ENCODE assay signal across 26 cellular contexts in the genomic region with DNA sequence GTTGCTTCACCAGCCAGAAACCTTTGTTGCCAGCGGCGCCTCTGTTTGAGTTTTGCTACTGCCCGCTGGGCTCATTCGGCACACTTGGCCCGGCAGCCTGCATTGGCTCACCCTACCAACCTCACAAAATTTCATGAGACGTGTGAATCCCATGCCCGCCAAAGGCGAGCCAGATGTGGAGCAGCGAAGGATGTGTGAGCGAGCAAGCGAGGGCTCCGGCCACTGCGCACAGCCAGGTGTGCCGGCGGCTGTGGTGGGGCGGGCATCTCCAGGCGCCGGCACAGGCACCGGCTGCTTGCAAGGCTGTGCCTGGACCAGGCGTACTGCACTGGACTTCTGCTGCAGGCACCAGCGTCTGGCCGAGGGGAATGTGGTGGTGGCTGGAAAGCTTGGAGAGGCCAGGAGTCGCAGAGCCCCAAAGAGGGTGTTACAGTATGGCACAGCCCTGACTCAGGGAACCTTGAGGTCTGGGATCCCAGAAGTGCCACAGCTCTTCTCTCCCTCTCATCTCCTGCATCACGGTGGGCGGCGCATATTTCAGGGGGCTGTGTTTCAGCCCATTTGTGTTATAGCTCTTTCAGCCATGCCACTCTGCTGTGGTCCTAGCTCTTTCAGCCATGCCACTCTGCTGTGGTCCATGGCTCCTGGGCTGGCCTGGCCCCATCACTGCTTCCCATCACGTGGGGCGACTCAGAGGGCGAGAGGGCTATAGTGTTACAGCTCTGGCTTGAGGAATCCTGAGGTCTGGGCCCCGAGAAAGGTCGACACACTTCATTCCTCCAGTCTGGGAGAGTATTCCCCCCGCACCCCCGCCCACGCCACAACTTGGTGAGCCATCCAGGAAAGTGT.
"Had no signal": no experiment of that assay in that cellular context is flagged by ENCODE, and none has a peak within 500 bp of the region (broad histone marks: within the 10 kb centered on the region; RNA-seq: fewer than 3 reads in every experiment).

No MANE protein-coding gene starts in this region.

- ATAC-seq: foreskin keratinocyte, left lung had no signal

- H3K27ac ChIP-seq: breast epithelium, esophagus muscularis mucosa, foreskin keratinocyte, left lung, ovary, prostate gland, suprapubic skin, tibial artery had no signal

- DNase-seq: activated CD4-positive, alpha-beta memory T cell treated with anti-CD3 and anti-CD28 coated beads, Interleukin-2, amount 10 ng/mL, durations not matched to agents 7 days and 5 days; activated CD4-positive, alpha-beta T cell treated with anti-CD3 and anti-CD28 coated beads, Interleukin-2, amount 10 ng/mL, durations not matched to agents 24 days and 14 days; activated CD4-positive, CD25-positive, alpha-beta regulatory T cell treated with anti-CD3 and anti-CD28 coated beads, Interleukin-2, amount 50 U/mL, for 72 hours; activated CD8-positive, alpha-beta memory T cell treated with anti-CD3 and anti-CD28 coated beads, Interleukin-2, amount 50 U/mL, for 48 hours; activated gamma-delta T cell; activated naive CD4-positive, alpha-beta T cell treated with anti-CD3 and anti-CD28 coated beads, Interleukin-2, amount 50 U/mL, for 16 hours; activated T-cell treated with anti-CD3 and anti-CD28 coated beads, Interleukin-2, amount 50 U/mL, for 24 hours; amniotic stem cell; central memory CD4-positive, alpha-beta T cell; effector CD4-positive, alpha-beta T cell; foreskin keratinocyte; mammary epithelial cell; naive B cell; nephron progenitor cell; ovary; stimulated activated CD4-positive, alpha-beta T cell treated with anti-CD3 and anti-CD28 coated beads, Interleukin-15, amount 100 ng/mL, for 24 hours; stimulated activated CD4-positive, alpha-beta T cell treated with anti-CD3 and anti-CD28 coated beads, Interleukin-2, amount 100 ng/mL, for 24 hours; stimulated activated naive CD4-positive, alpha-beta T cell; SW 1271; T1000; tibial artery had no signal

- H3K4me3 ChIP-seq: breast epithelium, esophagus muscularis mucosa, left lung, ovary, prostate gland, suprapubic skin, tibial artery had no signal

- H3K9me3 ChIP-seq: esophagus muscularis mucosa, ovary, prostate gland, tibial artery had no signal

- H3K36me3 ChIP-seq: breast epithelium, esophagus muscularis mucosa, left lung, ovary, prostate gland, suprapubic skin, tibial artery had no signal

- H3K27me3 ChIP-seq: breast epithelium, esophagus muscularis mucosa, foreskin keratinocyte, left lung, ovary, suprapubic skin, tibial artery had no signal

- H3K4me1 ChIP-seq: breast epithelium, esophagus muscularis mucosa, foreskin keratinocyte, left lung, prostate gland, suprapubic skin, tibial artery had no signal
